In genomic region chr3:12601072-12601471, GRCh38 we compare ENCODE assay signal across 14 cellular contexts. TPM values are rescaled to one million over a fixed set of nuclear protein-coding genes. Genes with fewer than 3 reads are reported as not detected.
DNase-seq lines count a peak whose midpoint lies in the region; ATAC-seq, FAIRE-seq and TF ChIP-seq lines count a peak whose summit lies in the region.
"Had no signal": no experiment of that assay in that cellular context is flagged by ENCODE, and none has a peak within 500 bp of the region (broad histone marks: within the 10 kb centered on the region; RNA-seq: fewer than 3 reads in every experiment).

No MANE protein-coding gene starts in this region.

- H3K27me3 ChIP-seq in foreskin keratinocyte = no peaks in the 10 kb centered on the region
- H3K27me3 ChIP-seq: neural progenitor cell had no signal

- peak; percentile 23 to 30; a peak in 3 of 5 replicates for TF ChIP-seq RAD21 in A549 (conservative IDR thresholded peaks at IDR 0.05 in 1 of 2, IDR thresholded peaks at IDR 0.05 in 1 of 2)

- POLR2A ChIA-PET in A549 (lab: Yijun Ruan, JAX) = interaction anchor here (0.6 kb wide), 1 partner anchor 62 kb away, joined by 3 read pairs; the partner anchor contains the start of gene RAF1

- H3K27ac ChIP-seq in A549 (no peak overlapping the region), foreskin keratinocyte (no peak overlapping the region)
- H3K27ac ChIP-seq: neural progenitor cell had no signal

- no peak overlapping the region for H3K4me2 ChIP-seq in A549
- H3K4me2 ChIP-seq: neural progenitor cell had no signal

- ATAC-seq in A549 (peak in 1 of 2 experiments; percentile 66; a peak in 4 of 6 replicates), foreskin keratinocyte (no peak)
- ATAC-seq: activated CD4-positive, CD25-positive, alpha-beta regulatory T cell treated with anti-CD3 and anti-CD28 coated beads, Interleukin-2, amount 50 U/mL, for 24 hours had no signal

- CTCF ChIA-PET in A549 (lab: Yijun Ruan, JAX) = interaction anchor here (0.9 to 1.6 kb wide), 7 partner anchors 10 to 243 kb away, joined by 3 to 5 read pairs (median 3); no protein-coding TSS in a partner anchor

- no peak overlapping the region for H3K4me3 ChIP-seq in A549
- H3K4me3 ChIP-seq: neural progenitor cell had no signal

- TF ChIP-seq CTCF in A549 (IDR thresholded peaks at IDR 0.05) = no peak; the same call in 2 of the 3 replicates
- peak; percentile 6 for TF ChIP-seq CTCF in GM13976 (IDR thresholded peaks at IDR 0.05; ENCODE audit: borderline replicate concordance, control extremely low read depth, extremely low read depth, insufficient read depth, missing control alignments)
- TF ChIP-seq CTCF in foreskin keratinocyte (conservative IDR thresholded peaks at IDR 0.05) = peak; percentile 23

- no peak for TF ChIP-seq EP300 in A549 (IDR thresholded peaks at IDR 0.05)

- in situ Hi-C loops in GM13976 (cut with MboI; ENCODE audit: low sequenced_read_pairs, unreplicated experiment) = no loop called here

- peak; percentile 21 to 39 for DNase-seq in A549 (ENCODE audit: low read depth in 1 of 2, low spot score in 1 of 2)
- DNase-seq in GM13976 (ENCODE audit: low spot score) = no peak
- peak; percentile 11 for DNase-seq in amniotic epithelial cell (ENCODE audit: low read depth)
- DNase-seq in foreskin keratinocyte = no peak
- no peak for DNase-seq in inferior parietal cortex (ENCODE audit: extremely low spot score)
- DNase-seq in HK-2 (ENCODE audit: unreplicated experiment) = no peak
- DNase-seq in NCI-H1694 treated with DMSO at 0.1 percent for 48 hours (lab: John Stamatoyannopoulos, UW) = no peak
- DNase-seq in NCI-H2029 treated with DMSO at 0.1 percent for 48 hours (lab: John Stamatoyannopoulos, UW) = no peak
- DNase-seq: activated CD8-positive, alpha-beta memory T cell treated with anti-CD3 and anti-CD28 coated beads, Interleukin-2, amount 50 U/mL, for 4 hours; MV-4-11; substantia nigra had no signal

- no peak for FAIRE-seq in A549 (lab: Jason Lieb, UNC)

- WGBS in A549 (ENCODE audit: missing lambda C conversion rate) = 83% methylated on average over 1 of the region's 1 CpG

- H3K4me1 ChIP-seq in A549 (no peaks in the 10 kb centered on the region), foreskin keratinocyte (no peaks in the 10 kb centered on the region)
- H3K4me1 ChIP-seq: neural progenitor cell had no signal

- no peaks in the 10 kb centered on the region for H3K9me3 ChIP-seq in A549

- TF ChIP-seq POLR2A in A549 (IDR thresholded peaks at IDR 0.05; ENCODE audit: low read length) = no peak

TF ChIP-seq in A549, 52 proteins besides CTCF, POLR2A, EP300 and RAD21:
- TF ChIP-seq USF2 (IDR thresholded peaks at IDR 0.05) = no peak
- no peak for TF ChIP-seq GATA3 (IDR thresholded peaks at IDR 0.05; ENCODE audit: borderline replicate concordance)
- peak; percentile 21; the same call in 1 of the 3 replicates for TF ChIP-seq SMC3 (IDR thresholded peaks at IDR 0.05)
- TF ChIP-seq NPAS2 (CRISPR knock-in tag; IDR thresholded peaks at IDR 0.05; ENCODE audit: borderline replicate concordance) = no peak
- TF ChIP-seq FOXS1 (CRISPR knock-in tag; IDR thresholded peaks at IDR 0.05) = no peak

RNA-seq across cellular contexts. Expression of gene MKRN2, which starts 44.2 kb away (rescaled TPM):
- polyA plus RNA-seq in A549 (2011; rRNA removed) (34.3 and 35.3 TPM in 2 replicates), A549 (2017; fragmentation: RNase III; extraction: RNeasy Plus Mini Kit Qiagen cat#74134 plus additional on column Dnase treatment) (19.0 to 21.1 TPM (median 21.0 TPM) in 3 replicates), foreskin keratinocyte (14.1 and 16.3 TPM in 2 replicates)
- polyA plus RNA-seq in A549 (2012; cell fraction: cytosol; rRNA removed) = 24.3 and 28.3 TPM in 2 replicates
- 18.2 and 20.3 TPM in 2 replicates for polyA plus RNA-seq in A549 (2012; cell fraction: nucleus; rRNA removed)
- 28.6 and 30.9 TPM in 2 replicates for polyA minus RNA-seq in A549 (2011; rRNA and poly(A)+ RNA removed)
- 26.1 and 28.2 TPM in 2 replicates for total RNA-seq in foreskin keratinocyte

RNA-seq across cellular contexts. Expression of gene MKRN2OS, which starts 55.8 kb away (rescaled TPM):
- polyA plus RNA-seq in A549 (2011; rRNA removed) (not detected in 2 replicates), A549 (2017; fragmentation: RNase III; extraction: RNeasy Plus Mini Kit Qiagen cat#74134 plus additional on column Dnase treatment) (not detected in 3 replicates), foreskin keratinocyte (4.1 and 4.4 TPM in 2 replicates)
- polyA plus RNA-seq in A549 (2012; cell fraction: cytosol; rRNA removed) = not detected in 2 replicates
- not detected in 2 replicates for polyA plus RNA-seq in A549 (2012; cell fraction: nucleus; rRNA removed)
- not detected in 2 replicates for polyA minus RNA-seq in A549 (2011; rRNA and poly(A)+ RNA removed)
- total RNA-seq in foreskin keratinocyte = 3.1 and 3.9 TPM in 2 replicates
- polyA plus RNA-seq: AG04450 had no signal

Comparison
In these comparisons a context has a peak if more than half of its experiments do, and no peak if none do; other contexts are left out.
1. DNase-seq: peak in A549 (2 of 2) and amniotic epithelial cell (single experiment); none in GM13976 (single experiment), foreskin keratinocyte (0 of 2), inferior parietal cortex (single experiment), HK-2 (single experiment), NCI-H1694 treated with DMSO at 0.1 percent for 48 hours (single experiment) and NCI-H2029 treated with DMSO at 0.1 percent for 48 hours (single experiment).